In the genomic region with DNA sequence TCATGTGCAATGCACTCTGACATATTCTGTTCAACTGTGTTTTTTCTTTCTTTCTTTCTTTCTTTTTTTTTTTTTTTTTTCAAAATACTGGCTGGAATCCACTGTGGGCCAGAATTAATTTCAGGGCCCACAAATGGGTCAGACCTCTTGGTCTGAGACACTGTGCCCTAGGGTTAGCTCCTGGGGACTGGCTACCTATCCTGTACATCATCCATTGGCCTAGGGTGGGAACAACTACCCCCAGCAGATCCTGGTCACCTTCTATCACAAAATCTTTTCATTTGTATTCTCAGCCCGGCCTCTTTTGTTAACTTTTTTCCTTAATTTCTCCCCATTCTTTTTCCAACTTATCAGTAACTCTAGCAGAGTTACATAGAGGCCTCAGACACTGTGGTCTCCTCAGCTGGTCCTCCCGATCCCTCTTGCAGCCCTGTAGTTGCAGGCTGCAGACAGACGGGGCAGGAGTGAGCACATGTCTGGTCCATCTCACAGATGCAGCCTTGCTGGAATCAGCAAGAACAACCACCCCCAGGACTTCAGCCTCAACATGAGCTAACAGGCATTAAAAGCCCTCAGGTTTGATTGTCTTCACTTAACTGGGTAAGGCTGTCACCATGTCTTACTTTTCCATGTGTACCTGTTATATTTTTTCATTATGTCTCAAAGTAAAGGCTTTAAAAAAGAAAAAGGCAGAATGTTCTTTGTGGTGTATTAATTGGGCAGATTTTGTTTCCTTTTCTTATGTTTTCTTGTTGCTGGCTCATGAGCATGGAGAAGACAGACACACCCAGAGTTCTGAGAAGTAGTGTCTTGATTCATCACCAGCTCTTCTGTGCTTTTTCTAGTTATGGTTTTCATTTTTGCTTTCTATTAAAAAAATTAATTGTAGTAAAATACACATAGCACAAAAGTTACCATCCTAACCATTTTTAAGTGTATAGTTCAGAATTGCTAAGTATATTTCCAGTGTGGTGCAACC, we compare ENCODE assay signal across 8 cellular contexts. TPM values are rescaled to one million over a fixed set of nuclear protein-coding genes. Genes with fewer than 3 reads are reported as not detected.
DNase-seq lines count a peak whose midpoint lies in the region; ATAC-seq and TF ChIP-seq lines count a peak whose summit lies in the region.

No MANE protein-coding gene starts in this region.

- H3K36me3 ChIP-seq in neutrophil, result no peaks in the 10 kb centered on the region

- ATAC-seq in CD4-positive, alpha-beta T cell (ENCODE audit: poor library complexity), result peak; percentile 95
- peak; percentile 99 for ATAC-seq in HG03139 (IDR thresholded peaks at IDR 0.05; ENCODE audit: unreplicated experiment)

- peaks cover 42% of the 10 kb centered on the region for H3K4me1 Mint-ChIP-seq in CD4-positive, alpha-beta T cell (ENCODE audit: low read depth)

- H3K27me3 Mint-ChIP-seq in CD4-positive, alpha-beta T cell, result no peaks in the 10 kb centered on the region

- POLR2A ChIA-PET in CD4-positive, alpha-beta T cell (lab: Charles Lee), result interaction anchor here (0.7 to 1.6 kb wide), 7 partner anchors 31 to 125 kb away, joined by 3 to 8 read pairs (median 4); a partner anchor contains a TSS

- no peaks in the 10 kb centered on the region for H3K27me3 ChIP-seq in CD4-positive, alpha-beta T cell (ENCODE audit: control insufficient read depth, insufficient read depth, low read length)
- no peaks in the 10 kb centered on the region for H3K27me3 ChIP-seq in neutrophil

- H3K4me3 ChIP-seq in neutrophil (ENCODE audit: low read depth in 1 of 2, low read length in 1 of 2), result no peak overlapping the region

- DNase-seq in CD4-positive, alpha-beta T cell, result peak; percentile 32 to 58 (median 42)
- DNase-seq in GM19238 (ENCODE audit: insufficient read length, low spot score) (peak; percentile 36), NOMO-1 treated with dmso at 0.1 percent for 144 hours (lab: John Stamatoyannopoulos, UW; ENCODE audit: unreplicated experiment) (peak; percentile 14), activated T-cell treated with anti-CD3 and anti-CD28 coated beads for 24 hours (ENCODE audit: low read depth) (peak; percentile 41), fibroblast of peridontal ligament (ENCODE audit: extremely low read depth) (peak; percentile 30), DMS79 (lab: John Stamatoyannopoulos, UW) (no peak)

- no peak overlapping the region for H3K27ac ChIP-seq in CD4-positive, alpha-beta T cell (ENCODE audit: low read depth, low read length)
- H3K27ac ChIP-seq in neutrophil, result no peak overlapping the region

- peak overlapping the region; percentile 78 for H3K4me3 Mint-ChIP-seq in CD4-positive, alpha-beta T cell

- no peaks in the 10 kb centered on the region for H3K36me3 Mint-ChIP-seq in CD4-positive, alpha-beta T cell (ENCODE audit: low read depth)

- TF ChIP-seq CTCF in CD4-positive, alpha-beta T cell (IDR thresholded peaks at IDR 0.05), result peak; percentile 57
- peak; percentile 43 for TF ChIP-seq CTCF in neutrophil (IDR thresholded peaks at IDR 0.05)

- intact Hi-C loops in CD4-positive, alpha-beta T cell (cut with DNase I, micrococcal nuclease), result loop anchor here in 1 of 2 experiments (5.0 kb wide), 1 partner anchor 37 kb away; no protein-coding TSS in a partner anchor

- H3K9me3 ChIP-seq in CD4-positive, alpha-beta T cell (ENCODE audit: control insufficient read depth, low read length), result no peaks in the 10 kb centered on the region
- no peaks in the 10 kb centered on the region for H3K9me3 ChIP-seq in neutrophil

- CTCF ChIA-PET in CD4-positive, alpha-beta T cell (lab: Charles Lee), result interaction anchor here (0.5 to 2.3 kb wide), 13 partner anchors 9 to 121 kb away, joined by 3 to 15 read pairs (median 4); no protein-coding TSS in a partner anchor

- no peaks in the 10 kb centered on the region for H3K4me1 ChIP-seq in neutrophil (ENCODE audit: control insufficient read depth in 1 of 2, insufficient read depth in 1 of 2, low read depth in 1 of 2, low read length in 1 of 2)

- H3K27ac Mint-ChIP-seq in CD4-positive, alpha-beta T cell, result peak overlapping the region; percentile 62

- no peaks in the 10 kb centered on the region for H3K9me3 Mint-ChIP-seq in CD4-positive, alpha-beta T cell

RNA-seq across cellular contexts. Expression of a gene that starts 41.2 kb away (rescaled TPM):
- under 1 TPM; 0.17 to 0.19 TPM for total RNA-seq in CD4-positive, alpha-beta T cell
